ENCODE assay signal across 8 cellular contexts in genomic region chr16:31460582-31461002, GRCh38. TPM values are rescaled to one million over a fixed set of nuclear protein-coding genes. Genes with fewer than 3 reads are reported as not detected.
DNase-seq lines count a peak whose midpoint lies in the region; ATAC-seq, FAIRE-seq and TF ChIP-seq lines count a peak whose summit lies in the region.

No MANE protein-coding gene starts in this region.

- no peak overlapping the region for H2AFZ ChIP-seq in HepG2 (ENCODE audit: low read length)

- H3K4me3 Mint-ChIP-seq in activated CD4-positive, alpha-beta T cell treated with anti-CD3 and anti-CD28 coated beads, Interleukin-2, amount 10 ng/mL, durations not matched to agents 7 days and 5 days, result peak overlapping the region; percentile 92

- peaks cover 35% of the 10 kb centered on the region for H3K4me1 ChIP-seq in HepG2 (ENCODE audit: insufficient read depth, low read length)
- peaks cover 0 to 43% (median 20%) of the 10 kb centered on the region in 4 donors for H3K4me1 ChIP-seq in tibial nerve

- TF ChIP-seq CTCF in HepG2 (CRISPR knock-in tag; IDR thresholded peaks at IDR 0.05) (peak; percentile 45), tibial nerve (IDR thresholded peaks at IDR 0.05) (peak; percentile 25 to 59 (median 37))

- POLR2A ChIA-PET in activated CD4-positive, alpha-beta T cell treated with anti-CD3 and anti-CD28 coated beads, Interleukin-2, amount 10 ng/mL, durations not matched to agents 7 days and 5 days (lab: Charles Lee), result no interaction called here
- POLR2A ChIA-PET in HepG2 (lab: Yijun Ruan, JAX), result interaction anchor here (1.0 to 8.3 kb wide), 13 partner anchors 8 to 343 kb away, joined by 3 to 110 read pairs (median 8); partner anchors contain the start of genes FUS, PYCARD, RUSF1 and TGFB1I1

- H3K4me3 ChIP-seq in HepG2 (replicated peaks in 1 of 3; ENCODE audit: insufficient read depth in 1 of 3, low read depth in 2 of 3, low read length in 3 of 3) (peak overlapping the region; percentile 58 to 72 (median 61)), tibial nerve (peak overlapping the region in 3 of 4 donors; percentile 19 to 97 (median 76))

- TF ChIP-seq EP300 in HepG2 (IDR thresholded peaks at IDR 0.05; ENCODE audit: low read depth in 2 of 2, low read length in 2 of 2) (no peak), HepG2 (CRISPR knock-in tag; IDR thresholded peaks at IDR 0.05; ENCODE audit: borderline replicate concordance) (no peak), tibial nerve (IDR thresholded peaks at IDR 0.05) (no peak)

- H3K79me2 ChIP-seq in HepG2 (ENCODE audit: insufficient read depth, low read length), result peaks cover 38% of the 10 kb centered on the region

- TF ChIP-seq RAD21 in HepG2 (CRISPR knock-in tag; IDR thresholded peaks at IDR 0.05), result peak; percentile 22; the same call in 1 of the 2 replicates

- peak overlapping the region; percentile 81 for H3K4me2 ChIP-seq in HepG2 (ENCODE audit: low read depth, low read length)

- peaks cover 36% of the 10 kb centered on the region for H4K20me1 ChIP-seq in HepG2 (ENCODE audit: insufficient read depth, low read length)

- H3K9ac ChIP-seq in HepG2 (ENCODE audit: insufficient read depth, low read depth, low read length), result no peak overlapping the region

- CTCF ChIA-PET in activated CD4-positive, alpha-beta T cell treated with anti-CD3 and anti-CD28 coated beads, Interleukin-2, amount 10 ng/mL, durations not matched to agents 7 days and 5 days (lab: Charles Lee), result interaction anchor here (0.6 to 6.3 kb wide), 17 partner anchors 8 to 507 kb away, joined by 3 to 33 read pairs (median 5); partner anchors contain the start of genes SLC5A2, TGFB1I1 and ZNF267
- CTCF ChIA-PET in HepG2 (lab: Yijun Ruan, JAX; ENCODE audit: low intra/inter-chr PET ratio, low total read pairs), result no interaction called here

- DNase-seq in activated CD4-positive, alpha-beta T cell treated with anti-CD3 and anti-CD28 coated beads, Interleukin-2, amount 10 ng/mL, durations not matched to agents 7 days and 5 days, result peak; percentile 57
- DNase-seq in activated CD4-positive, alpha-beta T cell treated with anti-CD3 and anti-CD28 coated beads, Interleukin-2, amount 50 U/mL, for 4 hours, result no peak
- DNase-seq in NCI-H2227 (lab: John Stamatoyannopoulos, UW; ENCODE audit: unreplicated experiment), result peak; percentile 48
- peak; percentile 58 for DNase-seq in astrocyte of the hippocampus (ENCODE audit: low read depth, low spot score)
- DNase-seq in HepG2 (ENCODE audit: low spot score), result peak; percentile 54
- no peak for DNase-seq in tibial nerve (ENCODE audit: low spot score in 2 of 2)
- DNase-seq in activated CD4-positive, alpha-beta T cell treated with anti-CD3 and anti-CD28 coated beads for 48 hours, result no peak

- 80% methylated on average over 8 of the region's 8 CpGs for WGBS in HepG2 (ENCODE audit: low lambda C conversion rate)
- WGBS in tibial nerve, 2 donors, result 42 to 44% methylated on average over 8 of the region's 8 CpGs

- no peaks in the 10 kb centered on the region for H3K27me3 Mint-ChIP-seq in activated CD4-positive, alpha-beta T cell treated with anti-CD3 and anti-CD28 coated beads, Interleukin-2, amount 10 ng/mL, durations not matched to agents 7 days and 5 days

- H3K4me1 Mint-ChIP-seq in activated CD4-positive, alpha-beta T cell treated with anti-CD3 and anti-CD28 coated beads, Interleukin-2, amount 10 ng/mL, durations not matched to agents 7 days and 5 days, result peaks cover 41% of the 10 kb centered on the region

- H3K9me3 Mint-ChIP-seq in activated CD4-positive, alpha-beta T cell treated with anti-CD3 and anti-CD28 coated beads, Interleukin-2, amount 10 ng/mL, durations not matched to agents 7 days and 5 days, result no peaks in the 10 kb centered on the region

- FAIRE-seq in HepG2 (lab: Jason Lieb, UNC), result no peak

- H3K27ac Mint-ChIP-seq in activated CD4-positive, alpha-beta T cell treated with anti-CD3 and anti-CD28 coated beads, Interleukin-2, amount 10 ng/mL, durations not matched to agents 7 days and 5 days, result peak overlapping the region; percentile 94

- H3K27ac ChIP-seq in HepG2 (ENCODE audit: extremely low read length, insufficient read depth, low read length) (no peak overlapping the region), tibial nerve (peak overlapping the region in 3 of 4 donors; percentile 85 to 100 (median 97))

- intact Hi-C loops in HepG2 (cut with micrococcal nuclease; ENCODE audit: unreplicated experiment), result no loop called here

- H3K36me3 Mint-ChIP-seq in activated CD4-positive, alpha-beta T cell treated with anti-CD3 and anti-CD28 coated beads, Interleukin-2, amount 10 ng/mL, durations not matched to agents 7 days and 5 days (ENCODE audit: low read depth), result peaks cover 22% of the 10 kb centered on the region

- TF ChIP-seq POLR2A in HepG2 (IDR thresholded peaks at IDR 0.05; ENCODE audit: insufficient read depth in 1 of 2, low read depth in 2 of 2, low read length in 2 of 2), result no peak
- TF ChIP-seq POLR2A in tibial nerve (IDR thresholded peaks at IDR 0.05), result no peak

- ATAC-seq in HepG2 (no peak), GM19397 (IDR thresholded peaks at IDR 0.05; ENCODE audit: unreplicated experiment) (no peak)

- TSS peak; percentile 62 for BruUV-seq in HepG2 (replicated peaks; lab: Mats Ljungman, UMichigan)

- H3K36me3 ChIP-seq in HepG2 (replicated peaks in 1 of 2; ENCODE audit: control insufficient read depth in 1 of 2, insufficient read depth in 2 of 2, low read length in 2 of 2), result peaks cover 28 to 42% of the 10 kb centered on the region in 2 experiments
- H3K36me3 ChIP-seq in tibial nerve, result peaks cover 0 to 48% (median 0%) of the 10 kb centered on the region in 3 donors

- H3K9me3 ChIP-seq in HepG2 (ENCODE audit: low read length), result no peaks in the 10 kb centered on the region
- H3K9me3 ChIP-seq in tibial nerve, result no peaks in the 10 kb centered on the region

- in situ Hi-C loops in HepG2 (cut with HindIII; ENCODE audit: extremely low pct_ligation_motif_present, low pct_unique_long_range_greater_than_20kb), result no loop called here

- H3K27me3 ChIP-seq in HepG2 (ENCODE audit: control insufficient read depth in 1 of 2, insufficient read depth in 2 of 2, low read length in 2 of 2) (no peaks in the 10 kb centered on the region; a peak in 1 of 5 replicates), tibial nerve (no peaks in the 10 kb centered on the region)

RNA-seq across cellular contexts. Expression of gene ARMC5, which starts 1.3 kb away (rescaled TPM):
- 10 to 100 TPM; 11.4 to 12.3 TPM for total RNA-seq in activated CD4-positive, alpha-beta T cell treated with anti-CD3 and anti-CD28 coated beads, Interleukin-2, amount 10 ng/mL, durations not matched to agents 7 days and 5 days
- total RNA-seq in HepG2 (2016; rRNA removed; fragmentation: Illumina TruSeq; extraction: Trizol), result 13.0 and 22.3 TPM in 2 replicates
- 2.5 and 3.1 TPM in 2 replicates for total RNA-seq in HepG2 (2016; cell fraction: cytosol; rRNA removed; fragmentation: Illumina TruSeq; extraction: Trizol; ENCODE audit: low read depth)
- 10.7 and 21.4 TPM in 2 replicates for total RNA-seq in HepG2 (2016; cell fraction: insoluble cytoplasmic fraction; rRNA removed; fragmentation: Illumina TruSeq; extraction: Trizol)
- total RNA-seq in HepG2 (2016; cell fraction: membrane; rRNA removed; fragmentation: Illumina TruSeq; extraction: Trizol), result 5.2 and 6.5 TPM in 2 replicates
- 20.2 and 21.0 TPM in 2 replicates for total RNA-seq in HepG2 (2016; cell fraction: nucleus; rRNA removed; fragmentation: Illumina TruSeq; extraction: Trizol)
- 10.8 and 11.9 TPM in 2 replicates for polyA plus RNA-seq in HepG2 (2011; rRNA removed)
- polyA plus RNA-seq in HepG2 (2011; cell fraction: cytosol; rRNA removed), result 6.1 and 8.8 TPM in 2 replicates
- polyA plus RNA-seq in HepG2 (2011; cell fraction: nucleus; rRNA removed), result 83.4 and 108 TPM in 2 replicates
- 6.3 and 9.1 TPM in 2 replicates for polyA plus RNA-seq in HepG2 (2012)
- polyA plus RNA-seq in HepG2 (2016; cell fraction: cytosol; fragmentation: Illumina TruSeq; extraction: Trizol; ENCODE audit: low read depth), result 1.9 and 2.5 TPM in 2 replicates
- polyA plus RNA-seq in HepG2 (2016; cell fraction: insoluble cytoplasmic fraction; fragmentation: Illumina TruSeq; extraction: Trizol; ENCODE audit: low read depth), result 13.4 and 15.6 TPM in 2 replicates
- 3.6 and 4.2 TPM in 2 replicates for polyA plus RNA-seq in HepG2 (2016; cell fraction: membrane; fragmentation: Illumina TruSeq; extraction: Trizol; ENCODE audit: low read depth)
- 51.3 and 57.5 TPM in 2 replicates for polyA plus RNA-seq in HepG2 (2016; cell fraction: nucleus; fragmentation: Illumina TruSeq; extraction: Trizol; ENCODE audit: insufficient read depth, low read depth)
- polyA minus RNA-seq in HepG2 (2011; rRNA and poly(A)+ RNA removed; ENCODE audit: low replicate concordance), result 7.1 and 29.7 TPM in 2 replicates
- polyA minus RNA-seq in HepG2 (2011; cell fraction: cytosol; rRNA and poly(A)+ RNA removed), result 6.3 and 6.8 TPM in 2 replicates
- 19.5 and 24.3 TPM in 2 replicates for polyA minus RNA-seq in HepG2 (2011; cell fraction: nucleus; rRNA and poly(A)+ RNA removed)
- 10 to 100 TPM in 1 of 4 donors, 1 to 10 TPM in 3; 6.6 to 11.6 (median 9.1) TPM for total RNA-seq in tibial nerve

RNA-seq across cellular contexts. Expression of gene TGFB1I1, which starts 11.4 kb away (rescaled TPM):
- total RNA-seq in activated CD4-positive, alpha-beta T cell treated with anti-CD3 and anti-CD28 coated beads, Interleukin-2, amount 10 ng/mL, durations not matched to agents 7 days and 5 days, result under 1 TPM; 0.20 to 0.48 TPM
- 0.52 and 0.80 TPM in 2 replicates for total RNA-seq in HepG2 (2016; rRNA removed; fragmentation: Illumina TruSeq; extraction: Trizol)
- 0.53 and 0.61 TPM in 2 replicates for total RNA-seq in HepG2 (2016; cell fraction: cytosol; rRNA removed; fragmentation: Illumina TruSeq; extraction: Trizol; ENCODE audit: low read depth)
- total RNA-seq in HepG2 (2016; cell fraction: insoluble cytoplasmic fraction; rRNA removed; fragmentation: Illumina TruSeq; extraction: Trizol), result 0.31 and 0.87 TPM in 2 replicates
- 0.72 and 0.80 TPM in 2 replicates for total RNA-seq in HepG2 (2016; cell fraction: membrane; rRNA removed; fragmentation: Illumina TruSeq; extraction: Trizol)
- total RNA-seq in HepG2 (2016; cell fraction: nucleus; rRNA removed; fragmentation: Illumina TruSeq; extraction: Trizol), result 0.84 and 0.97 TPM in 2 replicates
- polyA plus RNA-seq in HepG2 (2011; rRNA removed), result 2.9 TPM in 2 replicates
- polyA plus RNA-seq in HepG2 (2011; cell fraction: cytosol; rRNA removed), result 2.2 and 2.6 TPM in 2 replicates
- 6.8 and 7.8 TPM in 2 replicates for polyA plus RNA-seq in HepG2 (2011; cell fraction: nucleus; rRNA removed)
- 0.55 and 1.2 TPM in 2 replicates for polyA plus RNA-seq in HepG2 (2012)
- polyA plus RNA-seq in HepG2 (2016; cell fraction: cytosol; fragmentation: Illumina TruSeq; extraction: Trizol; ENCODE audit: low read depth), result 1.5 and 2.0 TPM in 2 replicates
- polyA plus RNA-seq in HepG2 (2016; cell fraction: insoluble cytoplasmic fraction; fragmentation: Illumina TruSeq; extraction: Trizol; ENCODE audit: low read depth), result 1.0 and 1.6 TPM in 2 replicates
- 1.6 and 2.4 TPM in 2 replicates for polyA plus RNA-seq in HepG2 (2016; cell fraction: membrane; fragmentation: Illumina TruSeq; extraction: Trizol; ENCODE audit: low read depth)
- polyA plus RNA-seq in HepG2 (2016; cell fraction: nucleus; fragmentation: Illumina TruSeq; extraction: Trizol; ENCODE audit: insufficient read depth, low read depth), result 1.2 and 2.2 TPM in 2 replicates
- 1.8 and 12.1 TPM in 2 replicates for polyA minus RNA-seq in HepG2 (2011; rRNA and poly(A)+ RNA removed; ENCODE audit: low replicate concordance)
- polyA minus RNA-seq in HepG2 (2011; cell fraction: cytosol; rRNA and poly(A)+ RNA removed), result 1.4 and 3.0 TPM in 2 replicates
- 1.2 and 3.4 TPM in 2 replicates for polyA minus RNA-seq in HepG2 (2011; cell fraction: nucleus; rRNA and poly(A)+ RNA removed)
- 10 to 100 TPM; 29.3 to 68.7 (median 53.5) TPM for total RNA-seq in tibial nerve

RNA-seq across cellular contexts. Expression of gene ZNF843, which starts 18.0 kb away (rescaled TPM):
- under 1 TPM; 0.07 to 0.12 TPM for total RNA-seq in activated CD4-positive, alpha-beta T cell treated with anti-CD3 and anti-CD28 coated beads, Interleukin-2, amount 10 ng/mL, durations not matched to agents 7 days and 5 days
- total RNA-seq in HepG2 (2016; rRNA removed; fragmentation: Illumina TruSeq; extraction: Trizol) (not detected in 2 replicates), tibial nerve (1 to 10 TPM; 1.5 to 2.5 (median 2.1) TPM)
- total RNA-seq in HepG2 (2016; cell fraction: cytosol; rRNA removed; fragmentation: Illumina TruSeq; extraction: Trizol; ENCODE audit: low read depth), result 0.20 TPM in 1 of 2 replicates, not detected in the other
- total RNA-seq in HepG2 (2016; cell fraction: insoluble cytoplasmic fraction; rRNA removed; fragmentation: Illumina TruSeq; extraction: Trizol), result not detected in 2 replicates
- not detected in 2 replicates for total RNA-seq in HepG2 (2016; cell fraction: membrane; rRNA removed; fragmentation: Illumina TruSeq; extraction: Trizol)
- not detected in 2 replicates for total RNA-seq in HepG2 (2016; cell fraction: nucleus; rRNA removed; fragmentation: Illumina TruSeq; extraction: Trizol)
- polyA plus RNA-seq in HepG2 (2011; rRNA removed), result 0.03 and 0.04 TPM in 2 replicates
- polyA plus RNA-seq in HepG2 (2011; cell fraction: cytosol; rRNA removed), result 0.04 TPM in 1 of 2 replicates, not detected in the other
- not detected in 2 replicates for polyA plus RNA-seq in HepG2 (2011; cell fraction: nucleus; rRNA removed)
- polyA plus RNA-seq in HepG2 (2012), result not detected in 2 replicates
- not detected in 2 replicates for polyA plus RNA-seq in HepG2 (2016; cell fraction: cytosol; fragmentation: Illumina TruSeq; extraction: Trizol; ENCODE audit: low read depth)
- not detected in 2 replicates for polyA plus RNA-seq in HepG2 (2016; cell fraction: insoluble cytoplasmic fraction; fragmentation: Illumina TruSeq; extraction: Trizol; ENCODE audit: low read depth)
- not detected in 2 replicates for polyA plus RNA-seq in HepG2 (2016; cell fraction: membrane; fragmentation: Illumina TruSeq; extraction: Trizol; ENCODE audit: low read depth)
- polyA plus RNA-seq in HepG2 (2016; cell fraction: nucleus; fragmentation: Illumina TruSeq; extraction: Trizol; ENCODE audit: insufficient read depth, low read depth), result not detected in 2 replicates
- polyA minus RNA-seq in HepG2 (2011; rRNA and poly(A)+ RNA removed; ENCODE audit: low replicate concordance), result 0.12 TPM in 1 of 2 replicates, not detected in the other
- not detected in 2 replicates for polyA minus RNA-seq in HepG2 (2011; cell fraction: cytosol; rRNA and poly(A)+ RNA removed)
- polyA minus RNA-seq in HepG2 (2011; cell fraction: nucleus; rRNA and poly(A)+ RNA removed), result not detected in 2 replicates

RNA-seq across cellular contexts. Expression of gene SLC5A2, which starts 22.3 kb away (rescaled TPM):
- under 1 TPM in 1 of 2 experiments, not detected in 1; 0.52 TPM for total RNA-seq in activated CD4-positive, alpha-beta T cell treated with anti-CD3 and anti-CD28 coated beads, Interleukin-2, amount 10 ng/mL, durations not matched to agents 7 days and 5 days
- total RNA-seq in HepG2 (2016; rRNA removed; fragmentation: Illumina TruSeq; extraction: Trizol) (0.44 and 0.97 TPM in 2 replicates), tibial nerve (not detected)
- 0.30 and 0.44 TPM in 2 replicates for total RNA-seq in HepG2 (2016; cell fraction: cytosol; rRNA removed; fragmentation: Illumina TruSeq; extraction: Trizol; ENCODE audit: low read depth)
- 0.97 TPM in 1 of 2 replicates, not detected in the other for total RNA-seq in HepG2 (2016; cell fraction: insoluble cytoplasmic fraction; rRNA removed; fragmentation: Illumina TruSeq; extraction: Trizol)
- 0.53 and 0.72 TPM in 2 replicates for total RNA-seq in HepG2 (2016; cell fraction: membrane; rRNA removed; fragmentation: Illumina TruSeq; extraction: Trizol)
- total RNA-seq in HepG2 (2016; cell fraction: nucleus; rRNA removed; fragmentation: Illumina TruSeq; extraction: Trizol), result 0.81 and 2.1 TPM in 2 replicates
- polyA plus RNA-seq in HepG2 (2011; rRNA removed), result 0.24 and 0.64 TPM in 2 replicates
- 0.10 and 0.27 TPM in 2 replicates for polyA plus RNA-seq in HepG2 (2011; cell fraction: cytosol; rRNA removed)
- polyA plus RNA-seq in HepG2 (2011; cell fraction: nucleus; rRNA removed), result 3.9 and 6.8 TPM in 2 replicates
- polyA plus RNA-seq in HepG2 (2012), result 2.0 and 11.8 TPM in 2 replicates
- polyA plus RNA-seq in HepG2 (2016; cell fraction: cytosol; fragmentation: Illumina TruSeq; extraction: Trizol; ENCODE audit: low read depth), result 0.08 and 0.14 TPM in 2 replicates
- polyA plus RNA-seq in HepG2 (2016; cell fraction: insoluble cytoplasmic fraction; fragmentation: Illumina TruSeq; extraction: Trizol; ENCODE audit: low read depth), result 0.51 TPM in 1 of 2 replicates, not detected in the other
- polyA plus RNA-seq in HepG2 (2016; cell fraction: membrane; fragmentation: Illumina TruSeq; extraction: Trizol; ENCODE audit: low read depth), result 0.20 and 0.42 TPM in 2 replicates
- 3.2 TPM in 2 replicates for polyA plus RNA-seq in HepG2 (2016; cell fraction: nucleus; fragmentation: Illumina TruSeq; extraction: Trizol; ENCODE audit: insufficient read depth, low read depth)
- polyA minus RNA-seq in HepG2 (2011; rRNA and poly(A)+ RNA removed; ENCODE audit: low replicate concordance), result 0.09 and 1.2 TPM in 2 replicates
- polyA minus RNA-seq in HepG2 (2011; cell fraction: cytosol; rRNA and poly(A)+ RNA removed), result not detected in 2 replicates
- 0.77 and 0.87 TPM in 2 replicates for polyA minus RNA-seq in HepG2 (2011; cell fraction: nucleus; rRNA and poly(A)+ RNA removed)

RNA-seq across cellular contexts. Expression of gene COX6A2, which starts 32.4 kb away (rescaled TPM):
- total RNA-seq in activated CD4-positive, alpha-beta T cell treated with anti-CD3 and anti-CD28 coated beads, Interleukin-2, amount 10 ng/mL, durations not matched to agents 7 days and 5 days, result not detected
- not detected in 2 replicates for total RNA-seq in HepG2 (2016; rRNA removed; fragmentation: Illumina TruSeq; extraction: Trizol)
- total RNA-seq in HepG2 (2016; cell fraction: cytosol; rRNA removed; fragmentation: Illumina TruSeq; extraction: Trizol; ENCODE audit: low read depth), result not detected in 2 replicates
- not detected in 2 replicates for total RNA-seq in HepG2 (2016; cell fraction: insoluble cytoplasmic fraction; rRNA removed; fragmentation: Illumina TruSeq; extraction: Trizol)
- total RNA-seq in HepG2 (2016; cell fraction: membrane; rRNA removed; fragmentation: Illumina TruSeq; extraction: Trizol), result not detected in 2 replicates
- total RNA-seq in HepG2 (2016; cell fraction: nucleus; rRNA removed; fragmentation: Illumina TruSeq; extraction: Trizol), result not detected in 2 replicates
- not detected in 2 replicates for polyA plus RNA-seq in HepG2 (2011; rRNA removed)
- not detected in 2 replicates for polyA plus RNA-seq in HepG2 (2011; cell fraction: cytosol; rRNA removed)
- polyA plus RNA-seq in HepG2 (2011; cell fraction: nucleus; rRNA removed), result not detected in 2 replicates
- polyA plus RNA-seq in HepG2 (2012), result not detected in 2 replicates
- not detected in 2 replicates for polyA plus RNA-seq in HepG2 (2016; cell fraction: cytosol; fragmentation: Illumina TruSeq; extraction: Trizol; ENCODE audit: low read depth)
- not detected in 2 replicates for polyA plus RNA-seq in HepG2 (2016; cell fraction: insoluble cytoplasmic fraction; fragmentation: Illumina TruSeq; extraction: Trizol; ENCODE audit: low read depth)
- polyA plus RNA-seq in HepG2 (2016; cell fraction: membrane; fragmentation: Illumina TruSeq; extraction: Trizol; ENCODE audit: low read depth), result not detected in 2 replicates
- polyA plus RNA-seq in HepG2 (2016; cell fraction: nucleus; fragmentation: Illumina TruSeq; extraction: Trizol; ENCODE audit: insufficient read depth, low read depth), result not detected in 2 replicates
- not detected in 2 replicates for polyA minus RNA-seq in HepG2 (2011; rRNA and poly(A)+ RNA removed; ENCODE audit: low replicate concordance)
- not detected in 2 replicates for polyA minus RNA-seq in HepG2 (2011; cell fraction: cytosol; rRNA and poly(A)+ RNA removed)
- not detected in 2 replicates for polyA minus RNA-seq in HepG2 (2011; cell fraction: nucleus; rRNA and poly(A)+ RNA removed)
- not detected for total RNA-seq in tibial nerve

Comparison
In these comparisons a context has a peak if more than half of its experiments do, and no peak if none do; other contexts are left out.
1. DNase-seq: peak in activated CD4-positive, alpha-beta T cell treated with anti-CD3 and anti-CD28 coated beads, Interleukin-2, amount 10 ng/mL, durations not matched to agents 7 days and 5 days (single experiment), NCI-H2227 (single experiment), astrocyte of the hippocampus (single experiment) and HepG2 (single experiment); none in activated CD4-positive, alpha-beta T cell treated with anti-CD3 and anti-CD28 coated beads, Interleukin-2, amount 50 U/mL, for 4 hours (0 of 2), tibial nerve (0 of 2) and activated CD4-positive, alpha-beta T cell treated with anti-CD3 and anti-CD28 coated beads for 48 hours (single experiment).
2. RNA of gene TGFB1I1, which starts 11.4 kb away (total RNA-seq): 29.3 to 68.7 TPM in tibial nerve; 0.31 to 0.97 TPM in HepG2 and 0.20 to 0.48 TPM in activated CD4-positive, alpha-beta T cell treated with anti-CD3 and anti-CD28 coated beads, Interleukin-2, amount 10 ng/mL, durations not matched to agents 7 days and 5 days; every median in the first group is over 10 times any median in the second.